In genomic region chr13:28805193-28805819, GRCh38 we compare ENCODE assay signal across 9 cellular contexts. TPM values are rescaled to one million over a fixed set of nuclear protein-coding genes. Genes with fewer than 3 reads are reported as not detected.
DNase-seq lines count a peak whose midpoint lies in the region; ATAC-seq, FAIRE-seq and TF ChIP-seq lines count a peak whose summit lies in the region.
"Had no signal": no experiment of that assay in that cellular context is flagged by ENCODE, and none has a peak within 500 bp of the region (broad histone marks: within the 10 kb centered on the region; RNA-seq: fewer than 3 reads in every experiment).

No MANE protein-coding gene starts in this region.

- H3K4me1 ChIP-seq in HepG2 (ENCODE audit: insufficient read depth, low read length), result no peaks in the 10 kb centered on the region

- H3K36me3 ChIP-seq in HepG2 (replicated peaks in 1 of 2; ENCODE audit: control insufficient read depth in 1 of 2, insufficient read depth in 2 of 2, low read length in 2 of 2), result no peaks in the 10 kb centered on the region

- TF ChIP-seq POLR2A in HepG2 (IDR thresholded peaks at IDR 0.05; ENCODE audit: insufficient read depth in 1 of 2, low read depth in 2 of 2, low read length in 2 of 2), result no peak

- peak; percentile 13 for TF ChIP-seq CTCF in CD4-positive, alpha-beta T cell (IDR thresholded peaks at IDR 0.05)
- TF ChIP-seq CTCF in HepG2 (CRISPR knock-in tag; IDR thresholded peaks at IDR 0.05), result peak; percentile 71
- no peak for TF ChIP-seq CTCF in omental fat pad (IDR thresholded peaks at IDR 0.05)

- 12% methylated on average over 11 of the region's 11 CpGs for WGBS in HepG2 (ENCODE audit: low lambda C conversion rate)

- TF ChIP-seq EP300 in HepG2 (IDR thresholded peaks at IDR 0.05; ENCODE audit: low read depth in 2 of 2, low read length in 2 of 2), result no peak
- TF ChIP-seq EP300 in HepG2 (CRISPR knock-in tag; IDR thresholded peaks at IDR 0.05; ENCODE audit: borderline replicate concordance), result no peak

- H3K27ac Mint-ChIP-seq in CD4-positive, alpha-beta T cell, result no peak overlapping the region
- H3K27ac Mint-ChIP-seq in activated CD8-positive, alpha-beta T cell treated with anti-CD3 and anti-CD28 coated beads, Interleukin-2, amount 10 ng/mL, durations not matched to agents 7 days and 5 days, result no peak overlapping the region
- H3K27ac Mint-ChIP-seq in immature natural killer cell, result no peak overlapping the region

- BruUV-seq in HepG2 (replicated peaks; lab: Mats Ljungman, UMichigan), result no TSS peak

- no peak overlapping the region for H3K4me3 Mint-ChIP-seq in CD4-positive, alpha-beta T cell
- no peak overlapping the region for H3K4me3 Mint-ChIP-seq in activated CD8-positive, alpha-beta T cell treated with anti-CD3 and anti-CD28 coated beads, Interleukin-2, amount 10 ng/mL, durations not matched to agents 7 days and 5 days
- no peak overlapping the region for H3K4me3 Mint-ChIP-seq in immature natural killer cell

- no peaks in the 10 kb centered on the region for H3K4me1 Mint-ChIP-seq in CD4-positive, alpha-beta T cell (ENCODE audit: low read depth)
- H3K4me1 Mint-ChIP-seq in activated CD8-positive, alpha-beta T cell treated with anti-CD3 and anti-CD28 coated beads, Interleukin-2, amount 10 ng/mL, durations not matched to agents 7 days and 5 days (ENCODE audit: low read depth), result no peaks in the 10 kb centered on the region
- H3K4me1 Mint-ChIP-seq in immature natural killer cell, result no peaks in the 10 kb centered on the region

- TF ChIP-seq RAD21 in HepG2 (CRISPR knock-in tag; IDR thresholded peaks at IDR 0.05), result 0 out of 2 replicates have a peak, but pooled peaks have one; percentile 28

- H3K27me3 Mint-ChIP-seq in CD4-positive, alpha-beta T cell, result peaks cover 47% of the 10 kb centered on the region
- H3K27me3 Mint-ChIP-seq in activated CD8-positive, alpha-beta T cell treated with anti-CD3 and anti-CD28 coated beads, Interleukin-2, amount 10 ng/mL, durations not matched to agents 7 days and 5 days (ENCODE audit: low read depth), result peaks cover 14% of the 10 kb centered on the region
- H3K27me3 Mint-ChIP-seq in immature natural killer cell (ENCODE audit: low read depth in 3 of 3), result peaks cover 2 to 6% (median 3%) of the 10 kb centered on the region in 3 donors

- no peak for ATAC-seq in CD4-positive, alpha-beta T cell (ENCODE audit: poor library complexity)
- ATAC-seq in activated CD8-positive, alpha-beta T cell treated with anti-CD3 and anti-CD28 coated beads, Interleukin-2, amount 10 ng/mL, durations not matched to agents 7 days and 5 days, result no peak
- peak; percentile 85 for ATAC-seq in HepG2
- no peak for ATAC-seq in HG03439 (IDR thresholded peaks at IDR 0.05; ENCODE audit: unreplicated experiment)
- no peak for ATAC-seq in omental fat pad (ENCODE audit: low FRiP score)

- POLR2A ChIA-PET in CD4-positive, alpha-beta T cell (lab: Charles Lee), result no interaction called here
- POLR2A ChIA-PET in activated CD8-positive, alpha-beta T cell treated with anti-CD3 and anti-CD28 coated beads, Interleukin-2, amount 10 ng/mL, durations not matched to agents 7 days and 5 days (lab: Charles Lee), result no interaction called here
- POLR2A ChIA-PET in HepG2 (lab: Yijun Ruan, JAX), result no interaction called here

- H3K4me2 ChIP-seq in HepG2 (ENCODE audit: low read depth, low read length), result no peak overlapping the region

- H3K27me3 ChIP-seq in CD4-positive, alpha-beta T cell (ENCODE audit: control insufficient read depth, insufficient read depth, low read length), result no peaks in the 10 kb centered on the region
- no peaks in the 10 kb centered on the region; a peak in 1 of 5 replicates for H3K27me3 ChIP-seq in HepG2 (ENCODE audit: control insufficient read depth in 1 of 2, insufficient read depth in 2 of 2, low read length in 2 of 2)

- H2AFZ ChIP-seq in HepG2 (ENCODE audit: low read length), result no peak overlapping the region

- no peaks in the 10 kb centered on the region for H3K79me2 ChIP-seq in HepG2 (ENCODE audit: insufficient read depth, low read length)

- H3K9ac ChIP-seq in HepG2 (ENCODE audit: insufficient read depth, low read depth, low read length), result no peak overlapping the region

- CTCF ChIA-PET in CD4-positive, alpha-beta T cell (lab: Charles Lee), result interaction anchor here (1.0 kb wide), 1 partner anchor 9 kb away, joined by 3 read pairs; no protein-coding TSS in a partner anchor
- CTCF ChIA-PET in activated CD8-positive, alpha-beta T cell treated with anti-CD3 and anti-CD28 coated beads, Interleukin-2, amount 10 ng/mL, durations not matched to agents 7 days and 5 days (lab: Charles Lee), result no interaction called here
- CTCF ChIA-PET in HepG2 (lab: Yijun Ruan, JAX; ENCODE audit: low intra/inter-chr PET ratio, low total read pairs), result interaction anchor here (2.4 kb wide), 1 partner anchor 558 kb away, joined by 7 read pairs; no protein-coding TSS in a partner anchor

- FAIRE-seq in HepG2 (lab: Jason Lieb, UNC), result no peak

- in situ Hi-C loops in HepG2 (cut with HindIII; ENCODE audit: extremely low pct_ligation_motif_present, low pct_unique_long_range_greater_than_20kb), result loop anchor here (10.0 to 25.0 kb wide), 2 partner anchors 559 to 907 kb away; no protein-coding TSS in a partner anchor

- H3K36me3 Mint-ChIP-seq in CD4-positive, alpha-beta T cell (ENCODE audit: low read depth), result no peaks in the 10 kb centered on the region
- H3K36me3 Mint-ChIP-seq in activated CD8-positive, alpha-beta T cell treated with anti-CD3 and anti-CD28 coated beads, Interleukin-2, amount 10 ng/mL, durations not matched to agents 7 days and 5 days (ENCODE audit: low read depth), result no peaks in the 10 kb centered on the region
- H3K36me3 Mint-ChIP-seq in immature natural killer cell, result no peaks in the 10 kb centered on the region

- H3K4me3 ChIP-seq in HepG2 (replicated peaks in 1 of 3; ENCODE audit: insufficient read depth in 1 of 3, low read depth in 2 of 3, low read length in 3 of 3), result no peak overlapping the region

- H4K20me1 ChIP-seq in HepG2 (ENCODE audit: insufficient read depth, low read length), result no peaks in the 10 kb centered on the region

- intact Hi-C loops in CD4-positive, alpha-beta T cell (cut with DNase I, micrococcal nuclease), result no loop called here
- intact Hi-C loops in HepG2 (cut with micrococcal nuclease; ENCODE audit: unreplicated experiment), result loop anchor here (1.0 kb wide), 2 partner anchors 558 to 564 kb away; no protein-coding TSS in a partner anchor

- no peak for DNase-seq in CD4-positive, alpha-beta T cell
- DNase-seq in HUDEP-2 (lab: John Stamatoyannopoulos, UW; ENCODE audit: unreplicated experiment in 76 of 76) (peak in 43 of 76 experiments; percentile 0 to 55 (median 19)), HepG2 (ENCODE audit: low spot score) (no peak), immature natural killer cell (no peak), omental fat pad (ENCODE audit: low spot score) (no peak)
- DNase-seq in activated CD8-positive, alpha-beta T cell treated with anti-CD3 and anti-CD28 coated beads, Interleukin-2, amount 10 ng/mL, durations not matched to agents 7 days and 5 days, result peak; percentile 40
- DNase-seq in stimulated activated naive CD4-positive, alpha-beta T cell treated with Interleukin-2 at 50 U/mL for 16 hours (lab: John Stamatoyannopoulos, UW), result no peak

- H3K9me3 Mint-ChIP-seq in CD4-positive, alpha-beta T cell, result peaks cover 12% of the 10 kb centered on the region
- peaks cover 7% of the 10 kb centered on the region for H3K9me3 Mint-ChIP-seq in activated CD8-positive, alpha-beta T cell treated with anti-CD3 and anti-CD28 coated beads, Interleukin-2, amount 10 ng/mL, durations not matched to agents 7 days and 5 days (ENCODE audit: insufficient read depth)
- H3K9me3 Mint-ChIP-seq in immature natural killer cell, result peaks cover 5 to 27% (median 13%) of the 10 kb centered on the region in 6 donors

- H3K27ac ChIP-seq in CD4-positive, alpha-beta T cell (ENCODE audit: low read depth, low read length), result no peak overlapping the region
- H3K27ac ChIP-seq in HepG2 (ENCODE audit: extremely low read length, insufficient read depth, low read length), result no peak overlapping the region

- peaks cover 17% of the 10 kb centered on the region for H3K9me3 ChIP-seq in CD4-positive, alpha-beta T cell (ENCODE audit: control insufficient read depth, low read length)
- peaks cover 23% of the 10 kb centered on the region for H3K9me3 ChIP-seq in HepG2 (ENCODE audit: low read length)

TF ChIP-seq in HepG2, 621 proteins besides CTCF, POLR2A, EP300 and RAD21:
- TF ChIP-seq ATRX (CRISPR knock-in tag; IDR thresholded peaks at IDR 0.05; ENCODE audit: borderline replicate concordance) (no peak), STAG1 (CRISPR knock-in tag; IDR thresholded peaks at IDR 0.05) (peak; percentile 42; the same call in 1 of the 2 replicates)

RNA-seq across cellular contexts. Expression of gene MTUS2, which starts 14.8 kb away (rescaled TPM):
- under 1 TPM; 0.38 to 0.81 TPM for total RNA-seq in CD4-positive, alpha-beta T cell
- total RNA-seq in activated CD8-positive, alpha-beta T cell treated with anti-CD3 and anti-CD28 coated beads, Interleukin-2, amount 10 ng/mL, durations not matched to agents 7 days and 5 days, result not detected
- total RNA-seq in HepG2 (2016; rRNA removed; fragmentation: Illumina TruSeq; extraction: Trizol), result not detected in 2 replicates
- total RNA-seq in HepG2 (2016; cell fraction: cytosol; rRNA removed; fragmentation: Illumina TruSeq; extraction: Trizol; ENCODE audit: low read depth), result not detected in 2 replicates
- not detected in 2 replicates for total RNA-seq in HepG2 (2016; cell fraction: insoluble cytoplasmic fraction; rRNA removed; fragmentation: Illumina TruSeq; extraction: Trizol)
- not detected in 2 replicates for total RNA-seq in HepG2 (2016; cell fraction: membrane; rRNA removed; fragmentation: Illumina TruSeq; extraction: Trizol)
- not detected in 2 replicates for total RNA-seq in HepG2 (2016; cell fraction: nucleus; rRNA removed; fragmentation: Illumina TruSeq; extraction: Trizol)
- polyA plus RNA-seq in HepG2 (2011; rRNA removed), result not detected in 2 replicates
- polyA plus RNA-seq in HepG2 (2011; cell fraction: cytosol; rRNA removed), result not detected in 2 replicates
- not detected in 2 replicates for polyA plus RNA-seq in HepG2 (2011; cell fraction: nucleus; rRNA removed)
- not detected in 2 replicates for polyA plus RNA-seq in HepG2 (2012)
- polyA plus RNA-seq in HepG2 (2016; cell fraction: cytosol; fragmentation: Illumina TruSeq; extraction: Trizol; ENCODE audit: low read depth), result not detected in 2 replicates
- not detected in 2 replicates for polyA plus RNA-seq in HepG2 (2016; cell fraction: insoluble cytoplasmic fraction; fragmentation: Illumina TruSeq; extraction: Trizol; ENCODE audit: low read depth)
- not detected in 2 replicates for polyA plus RNA-seq in HepG2 (2016; cell fraction: membrane; fragmentation: Illumina TruSeq; extraction: Trizol; ENCODE audit: low read depth)
- not detected in 2 replicates for polyA plus RNA-seq in HepG2 (2016; cell fraction: nucleus; fragmentation: Illumina TruSeq; extraction: Trizol; ENCODE audit: insufficient read depth, low read depth)
- polyA minus RNA-seq in HepG2 (2011; rRNA and poly(A)+ RNA removed; ENCODE audit: low replicate concordance), result 9.8 TPM in 1 of 2 replicates, not detected in the other
- polyA minus RNA-seq in HepG2 (2011; cell fraction: cytosol; rRNA and poly(A)+ RNA removed), result not detected in 2 replicates
- polyA minus RNA-seq in HepG2 (2011; cell fraction: nucleus; rRNA and poly(A)+ RNA removed), result not detected in 2 replicates
- polyA plus RNA-seq in immature natural killer cell, result under 1 TPM in 1 of 3 donors, not detected in 2; 0.02 TPM
- total RNA-seq in omental fat pad, result 1 to 10 TPM in 1 of 4 donors, under 1 TPM in 2, not detected in 1; 0.44 to 1.1 (median 0.48) TPM
- total RNA-seq: T-helper 2 cell treated with Interferon-gamma antibody and Interleukin-4, amounts not matched to agents 100 ng/mL and 5 ng/mL, for 36 hours had no signal

Comparison
In these comparisons a context has a peak if more than half of its experiments do, and no peak if none do; other contexts are left out.
1. DNase-seq: peak in HUDEP-2 (43 of 76) and activated CD8-positive, alpha-beta T cell treated with anti-CD3 and anti-CD28 coated beads, Interleukin-2, amount 10 ng/mL, durations not matched to agents 7 days and 5 days (single experiment); none in CD4-positive, alpha-beta T cell (0 of 10), HepG2 (single experiment), stimulated activated naive CD4-positive, alpha-beta T cell treated with Interleukin-2 at 50 U/mL for 16 hours (single experiment), immature natural killer cell (0 of 3) and omental fat pad (single experiment).
2. CTCF ChIP-seq: peak in CD4-positive, alpha-beta T cell (single experiment) and HepG2 (single experiment); none in omental fat pad (0 of 3).